ENCODE assay signal across 1 cellular context in genomic region chr3:4491873-4492239, GRCh38.
TF ChIP-seq lines count a peak whose summit lies in the region.

No MANE protein-coding gene starts in this region.

TF ChIP-seq in K562, 482 proteins besides CTCF, POLR2A, EP300 and RAD21 (continued from another document):
- TF ChIP-seq PRDM10 (IDR thresholded peaks at IDR 0.05; ENCODE audit: partially characterized antibody), result peak; percentile 77
